8 cellular contexts compared by ENCODE assay signal in genomic region chr2:86185517-86186212, GRCh38.
DNase-seq lines count a peak whose midpoint lies in the region; ATAC-seq and TF ChIP-seq lines count a peak whose summit lies in the region.

No MANE protein-coding gene starts in this region.

- no peak for TF ChIP-seq CTCF in GM10266 (IDR thresholded peaks at IDR 0.05; ENCODE audit: control insufficient read depth, insufficient read depth, low read depth, missing control alignments)

- H3K4me1 ChIP-seq in effector memory CD4-positive, alpha-beta T cell (ENCODE audit: control insufficient read depth, insufficient read depth, low read length, poor library complexity, severe bottlenecking), result peaks cover 22% of the 10 kb centered on the region

- no peak for TF ChIP-seq POLR2A in GM18505 (IDR thresholded peaks at IDR 0.05; ENCODE audit: borderline replicate concordance, extremely low read depth, insufficient read depth, insufficient read length)

- no peaks in the 10 kb centered on the region for H3K9me3 ChIP-seq in effector memory CD4-positive, alpha-beta T cell (ENCODE audit: control insufficient read depth, low read length)

- ATAC-seq in GM18505 (IDR thresholded peaks at IDR 0.05; ENCODE audit: unreplicated experiment), result peak; percentile 24
- no peak for ATAC-seq in GM19035 (IDR thresholded peaks at IDR 0.05; ENCODE audit: unreplicated experiment)

- no peaks in the 10 kb centered on the region for H3K36me3 ChIP-seq in effector memory CD4-positive, alpha-beta T cell (ENCODE audit: control insufficient read depth, insufficient read depth, low read length)

- no peaks in the 10 kb centered on the region for H3K27me3 ChIP-seq in effector memory CD4-positive, alpha-beta T cell (replicated peaks; ENCODE audit: control insufficient read depth, insufficient read depth, low read length, poor library complexity, severe bottlenecking)

- DNase-seq in NAMALWA (ENCODE audit: low spot score) (peak; percentile 30), GM10266 (ENCODE audit: extremely low spot score) (no peak), NOMO-1 treated with dmso at 0.1 percent for 144 hours (lab: John Stamatoyannopoulos, UW; ENCODE audit: unreplicated experiment) (no peak), DMS114 treated with DMSO at 0.1 percent for 48 hours (lab: John Stamatoyannopoulos, UW; ENCODE audit: unreplicated experiment) (no peak)
- DNase-seq in effector memory CD4-positive, alpha-beta T cell, result no peak

- H3K27ac ChIP-seq in effector memory CD4-positive, alpha-beta T cell (ENCODE audit: insufficient read depth, low read length, poor library complexity, severe bottlenecking), result peak overlapping the region; percentile 66
- H3K27ac ChIP-seq in skin epidermis, result peak overlapping the region in 13 of 21 experiments; percentile 7 to 79 (median 49)

- H3K4me3 ChIP-seq in effector memory CD4-positive, alpha-beta T cell (ENCODE audit: insufficient read depth, low read depth, low read length, poor library complexity, severe bottlenecking), result peak overlapping the region; percentile 36
- H3K4me3 ChIP-seq in skin epidermis, result no peak overlapping the region
